In genomic region chr10:131773989-131774343, GRCh38 we compare ENCODE assay signal across 16 cellular contexts.
DNase-seq lines count a peak whose midpoint lies in the region; ATAC-seq and TF ChIP-seq lines count a peak whose summit lies in the region.
"Had no signal": no experiment of that assay in that cellular context is flagged by ENCODE, and none has a peak within 500 bp of the region (broad histone marks: within the 10 kb centered on the region; RNA-seq: fewer than 3 reads in every experiment).

No MANE protein-coding gene starts in this region.

- peaks cover 12% of the 10 kb centered on the region for H3K27me3 Mint-ChIP-seq in GM23338 (ENCODE audit: insufficient read depth, low read depth, poor library complexity)

- no peak overlapping the region for H3K14ac ChIP-seq in neuronal stem cell (ENCODE audit: low read length)

- no peak overlapping the region for H3K27ac Mint-ChIP-seq in GM23338
- H3K27ac Mint-ChIP-seq: CD4-positive, alpha-beta memory T cell; H9 had no signal

- no peak overlapping the region for H2BK15ac ChIP-seq in neuronal stem cell (ENCODE audit: low read length)

- H3K27ac ChIP-seq in GM23338 (ENCODE audit: low read depth) (no peak overlapping the region), coronary artery (no peak overlapping the region), neuronal stem cell (replicated peaks; ENCODE audit: low read length) (no peak overlapping the region)
- H3K27ac ChIP-seq: GM23248 had no signal

- H3K27me3 ChIP-seq in GM23338 (ENCODE audit: insufficient read depth) (no peaks in the 10 kb centered on the region), neuronal stem cell (ENCODE audit: control insufficient read depth in 3 of 3, insufficient read depth in 3 of 3, low read depth in 1 of 3, low read length in 3 of 3) (peaks cover 0 to 8% (median 0%) of the 10 kb centered on the region in 3 experiments)

- no peak overlapping the region for H2BK120ac ChIP-seq in neuronal stem cell (ENCODE audit: low read depth, low read length)

- H3K18ac ChIP-seq in neuronal stem cell (ENCODE audit: low read length) = no peak overlapping the region

- TF ChIP-seq CTCF in GM23338 (conservative IDR thresholded peaks at IDR 0.05; ENCODE audit: low read depth in 2 of 2) (no peak), coronary artery (IDR thresholded peaks at IDR 0.05) (no peak)

- peaks cover 32% of the 10 kb centered on the region for H3K36me3 Mint-ChIP-seq in GM23338 (ENCODE audit: low read depth)

- H3K4me3 ChIP-seq in GM23338 = no peak overlapping the region
- no peak overlapping the region for H3K4me3 ChIP-seq in coronary artery
- H3K4me3 ChIP-seq in neuronal stem cell (ENCODE audit: low read length in 2 of 2) = no peak overlapping the region
- H3K4me3 ChIP-seq: GM12878, GM23248 had no signal

- H3F3A ChIP-seq in GM23338 (replicated peaks; ENCODE audit: low read depth) = no peaks in the 10 kb centered on the region

- peaks cover 44% of the 10 kb centered on the region for H3K9me3 Mint-ChIP-seq in GM23338

- H3K9me3 ChIP-seq in neuronal stem cell (replicated peaks in 1 of 2; ENCODE audit: control insufficient read depth in 2 of 2, insufficient read depth in 1 of 2, low read depth in 1 of 2, low read length in 2 of 2) = peaks cover 18 to 25% of the 10 kb centered on the region in 2 donors

- DNase-seq in GM23338 (ENCODE audit: low spot score) = no peak
- DNase-seq in coronary artery (ENCODE audit: low spot score) = peak; percentile 33
- DNase-seq in neuronal stem cell (ENCODE audit: low spot score) = no peak
- no peak for DNase-seq in GM03348 (ENCODE audit: low spot score)
- DNase-seq in C1 segment of cervical spinal cord (lab: John Stamatoyannopoulos, UW) = no peak
- no peak for DNase-seq in NOMO-1 treated with dmso at 0.1 percent for 144 hours (lab: John Stamatoyannopoulos, UW; ENCODE audit: unreplicated experiment)
- no peak for DNase-seq in GF-D8 (lab: John Stamatoyannopoulos, UW)
- DNase-seq: Calu3; CD4-positive, alpha-beta memory T cell; COR-L47; DMS53; DMS79 treated with DMSO at 0.1 percent for 48 hours; GM23248 had no signal

- H4K8ac ChIP-seq in neuronal stem cell (ENCODE audit: low read depth, low read length) = no peak overlapping the region

- H3K36me3 ChIP-seq in GM23338 (ENCODE audit: insufficient read depth) (no peaks in the 10 kb centered on the region), neuronal stem cell (replicated peaks in 1 of 2; ENCODE audit: control insufficient read depth in 2 of 2, insufficient read depth in 2 of 2, low read length in 2 of 2) (no peaks in the 10 kb centered on the region)

- H3K4me1 Mint-ChIP-seq in GM23338 = peaks cover 8% of the 10 kb centered on the region
- H3K4me1 Mint-ChIP-seq: CD4-positive, alpha-beta memory T cell had no signal

- no peak for ATAC-seq in GM23338
- ATAC-seq: GM12878, HCT116 had no signal

- H3K79me1 ChIP-seq in neuronal stem cell (ENCODE audit: low read depth, low read length) = no peaks in the 10 kb centered on the region

- no peak overlapping the region for H3K9ac ChIP-seq in neuronal stem cell (ENCODE audit: low read depth, low read length, poor library complexity)
- H3K9ac ChIP-seq: GM23248 had no signal

- no peak overlapping the region for H3K4me3 Mint-ChIP-seq in GM23338
- H3K4me3 Mint-ChIP-seq: CD4-positive, alpha-beta memory T cell; H9 had no signal

- no peak overlapping the region for H2AK5ac ChIP-seq in neuronal stem cell (ENCODE audit: low read depth, low read length)

- H3K23ac ChIP-seq in neuronal stem cell (ENCODE audit: low read depth, low read length, poor library complexity) = peak overlapping the region; percentile 17

- no peak overlapping the region for H3K4ac ChIP-seq in neuronal stem cell (ENCODE audit: low read length)

- H3K9me2 ChIP-seq in GM23338 (ENCODE audit: insufficient read depth) = no peaks in the 10 kb centered on the region

- H3K4me1 ChIP-seq in GM23338 (ENCODE audit: insufficient read depth) = no peaks in the 10 kb centered on the region
- H3K4me1 ChIP-seq in neuronal stem cell (ENCODE audit: control insufficient read depth in 2 of 2, insufficient read depth in 1 of 2, low read depth in 1 of 2, low read length in 2 of 2) = peaks cover 0 to 2% of the 10 kb centered on the region in 2 donors

- H4K91ac ChIP-seq in neuronal stem cell (ENCODE audit: low read depth, low read length, poor library complexity) = no peak overlapping the region

- H3K4me2 ChIP-seq in GM23338 = no peak overlapping the region
- no peak overlapping the region for H3K4me2 ChIP-seq in neuronal stem cell (ENCODE audit: insufficient read depth, low read length, poor library complexity, severe bottlenecking)

- H2BK5ac ChIP-seq in neuronal stem cell (ENCODE audit: low read length) = peak overlapping the region; percentile 54

- H2AFZ ChIP-seq in GM23338 (0 out of 2 replicates have a peak overlapping the region, but pooled peaks have one; percentile 23), neuronal stem cell (ENCODE audit: low read length) (no peak overlapping the region)
- H2AFZ ChIP-seq: GM23248 had no signal

- no peak overlapping the region for H2BK12ac ChIP-seq in neuronal stem cell (ENCODE audit: low read length)

- no peaks in the 10 kb centered on the region for H3K79me2 ChIP-seq in GM23338 (replicated peaks; ENCODE audit: insufficient read depth)

- no CpG with 5 or more reads among the region's 9 CpGs for WGBS in neuronal stem cell (ENCODE audit: extremely low coverage in 2 of 2, insufficient read length in 2 of 2, insufficient replicate concordance in 1 of 2), 2 donors

- H4K20me1 ChIP-seq in GM23338 (replicated peaks; ENCODE audit: insufficient read depth) = no peaks in the 10 kb centered on the region

TF ChIP-seq in GM23338, 12 proteins besides CTCF, POLR2A, EP300 and RAD21:
- no peak for TF ChIP-seq NANOG (IDR thresholded peaks at IDR 0.05; ENCODE audit: borderline replicate concordance)
- no peak for TF ChIP-seq STAT1 (IDR thresholded peaks at IDR 0.05; ENCODE audit: unreplicated experiment)
- TF ChIP-seq ZNF331 (CRISPR knock-in tag; IDR thresholded peaks at IDR 0.05; ENCODE audit: low read depth) = no peak
- TF ChIP-seq ETS1 (IDR thresholded peaks at IDR 0.05) = no peak
- TF ChIP-seq POLR2AphosphoS5 (IDR thresholded peaks at IDR 0.05; ENCODE audit: low read depth) = no peak
- TF ChIP-seq REST (IDR thresholded peaks at IDR 0.05; ENCODE audit: unreplicated experiment) = no peak
